8 cellular contexts compared by ENCODE assay signal in genomic region chr17:36544320-36545092, GRCh38. TPM values are rescaled to one million over a fixed set of nuclear protein-coding genes. Genes with fewer than 3 reads are reported as not detected.
DNase-seq lines count a peak whose midpoint lies in the region; ATAC-seq and TF ChIP-seq lines count a peak whose summit lies in the region.

Gene GGNBP2, plus strand, starts transcription at chr17:36544919. Its CDS starts 806 bp downstream, at chr17:36545725.

- peak within 1 kb of the TSS; percentile 98 for H2AK9ac ChIP-seq in IMR-90 (replicated peaks; ENCODE audit: low read depth, low read length, poor library complexity)

- H3K23ac ChIP-seq in IMR-90 (ENCODE audit: low read depth, low read length): peak within 1 kb of the TSS; percentile 95

- ATAC-seq in GM21526 (IDR thresholded peaks at IDR 0.05; ENCODE audit: low FRiP score, unreplicated experiment) (peak; percentile 47), IMR-90 (ENCODE audit: low read depth) (peak; percentile 77)

- CTCF ChIA-PET in Calu3 (lab: Charles Lee): interaction anchor here (0.5 to 4.3 kb wide), 10 partner anchors 9 to 957 kb away, joined by 3 to 58 read pairs (median 5); partner anchors contain the start of genes MRM1, MYO19 and PIGW
- CTCF ChIA-PET in IMR-90 (lab: Yijun Ruan, JAX): interaction anchor here (0.6 kb wide), 1 partner anchor 1287 kb away, joined by 8 read pairs; no protein-coding TSS in a partner anchor

- dilution Hi-C loops in IMR-90 (cut with HindIII; ENCODE audit: low sequenced_read_pairs, unreplicated experiment): no loop called here

- H4K5ac ChIP-seq in IMR-90 (ENCODE audit: low read depth, low read length): peak within 1 kb of the TSS; percentile 80

- H4K20me1 ChIP-seq in IMR-90 (ENCODE audit: insufficient read depth, low read length) (peaks cover 40% of the 10 kb centered on the region), OCI-LY3 (ENCODE audit: insufficient read depth, low read length) (peaks cover 31% of the 10 kb centered on the region)

- peaks cover 59% of the 10 kb centered on the region for H3K79me2 ChIP-seq in OCI-LY3 (ENCODE audit: low read length)

- peak within 1 kb of the TSS; percentile 96 for H3K14ac ChIP-seq in IMR-90 (replicated peaks; ENCODE audit: low read depth, low read length)

- BruUV-seq in Calu3 (replicated peaks; lab: Mats Ljungman, UMichigan): TSS peak; percentile 73
- TSS peak; percentile 39 for BruUV-seq in IMR-90 (replicated peaks; lab: Mats Ljungman, UMichigan)

- H3K4ac ChIP-seq in IMR-90 (ENCODE audit: low read depth, low read length): peak within 1 kb of the TSS; percentile 98

- H4K91ac ChIP-seq in IMR-90 (ENCODE audit: insufficient read depth, low read depth, low read length): peak within 1 kb of the TSS; percentile 97

- H3K9me3 Mint-ChIP-seq in Calu3 (ENCODE audit: low read depth, unreplicated experiment) (no peaks in the 10 kb centered on the region), endothelial cell (ENCODE audit: unreplicated experiment) (no peaks in the 10 kb centered on the region)

- peak within 1 kb of the TSS; percentile 95 for H3K18ac ChIP-seq in IMR-90 (ENCODE audit: low read depth, low read length)

- peak within 1 kb of the TSS; percentile 92 for H3K56ac ChIP-seq in IMR-90 (ENCODE audit: extremely low read depth, insufficient read depth, low read length)

- TF ChIP-seq RAD21 in IMR-90 (IDR thresholded peaks at IDR 0.05; ENCODE audit: low read length): no peak

- no peaks in the 10 kb centered on the region for H3K9me1 ChIP-seq in IMR-90 (ENCODE audit: insufficient read depth, low read length)

- H3K9me3 ChIP-seq in IMR-90 (ENCODE audit: control insufficient read depth, insufficient read depth, low read length) (no peaks in the 10 kb centered on the region), OCI-LY3 (ENCODE audit: insufficient read depth, low read length) (no peaks in the 10 kb centered on the region)

- peak within 1 kb of the TSS; percentile 35 for H2BK120ac ChIP-seq in IMR-90 (ENCODE audit: low read depth, low read length)

- peak; percentile 95 for TF ChIP-seq POLR2A in IMR-90 (IDR thresholded peaks at IDR 0.05; ENCODE audit: low read depth, low read length)

- H3K27ac ChIP-seq in IMR-90 (ENCODE audit: insufficient read depth, low read length) (peak within 1 kb of the TSS; percentile 98), OCI-LY3 (ENCODE audit: low read length) (peak within 1 kb of the TSS; percentile 92)

- H3K4me3 Mint-ChIP-seq in Calu3 (ENCODE audit: low read depth, unreplicated experiment) (peak within 1 kb of the TSS; percentile 97), endothelial cell (ENCODE audit: unreplicated experiment) (peak within 1 kb of the TSS; percentile 98)

- DNase-seq in Calu3 (peak; percentile 100), IMR-90 (peak; percentile 92), endothelial cell (ENCODE audit: low spot score) (peak; percentile 95), midbrain (lab: John Stamatoyannopoulos, UW) (peak; percentile 88)
- peak; percentile 93 for DNase-seq in activated CD8-positive, alpha-beta memory T cell treated with anti-CD3 and anti-CD28 coated beads, Interleukin-2, amount 50 U/mL, for 48 hours
- peak; percentile 77 to 81 for DNase-seq in stimulated activated CD8-positive, alpha-beta memory T cell treated with anti-CD3 and anti-CD28 coated beads, Interleukin-15, amount 100 ng/mL, for 4 hours (ENCODE audit: low read depth in 2 of 2)

- H2BK20ac ChIP-seq in IMR-90 (ENCODE audit: low read depth, low read length): no peak within 1 kb of the TSS

- H3K79me1 ChIP-seq in IMR-90 (ENCODE audit: low read depth in 1 of 2, low read length in 2 of 2): peaks cover 16 to 31% of the 10 kb centered on the region in 2 experiments; a peak in 3 of 4 replicates

- peak within 1 kb of the TSS; percentile 95 for H3K27ac Mint-ChIP-seq in Calu3 (ENCODE audit: unreplicated experiment)
- H3K27ac Mint-ChIP-seq in endothelial cell (ENCODE audit: unreplicated experiment): peak within 1 kb of the TSS; percentile 97

- H3K4me3 ChIP-seq in IMR-90 (ENCODE audit: insufficient read depth, low read depth, low read length): peak within 1 kb of the TSS; percentile 97
- peak within 1 kb of the TSS; percentile 97 for H3K4me3 ChIP-seq in OCI-LY3 (ENCODE audit: low read length)

- H3K9ac ChIP-seq in IMR-90 (ENCODE audit: low read depth, low read length) (peak within 1 kb of the TSS; percentile 97), OCI-LY3 (ENCODE audit: low read length) (peak within 1 kb of the TSS; percentile 99)

- no peaks in the 10 kb centered on the region for H3K27me3 ChIP-seq in IMR-90 (ENCODE audit: control insufficient read depth, insufficient read depth, low read length)
- no peaks in the 10 kb centered on the region for H3K27me3 ChIP-seq in OCI-LY3 (ENCODE audit: low read depth, low read length)

- in situ Hi-C loops in IMR-90 (cut with MboI; ENCODE audit: low sequenced_read_pairs): no loop called here

- H3K4me1 Mint-ChIP-seq in Calu3 (ENCODE audit: low read depth, unreplicated experiment): peaks cover 22% of the 10 kb centered on the region
- peaks cover 16% of the 10 kb centered on the region for H3K4me1 Mint-ChIP-seq in endothelial cell (ENCODE audit: unreplicated experiment)

- H3K36me3 Mint-ChIP-seq in Calu3 (ENCODE audit: insufficient read depth, unreplicated experiment) (peaks cover 85% of the 10 kb centered on the region), endothelial cell (ENCODE audit: low read depth, unreplicated experiment) (peaks cover 7% of the 10 kb centered on the region)

- H3K27me3 Mint-ChIP-seq in Calu3 (ENCODE audit: unreplicated experiment) (no peaks in the 10 kb centered on the region), endothelial cell (ENCODE audit: unreplicated experiment) (peaks cover 10% of the 10 kb centered on the region)

- POLR2A ChIA-PET in IMR-90 (lab: Charles Lee; ENCODE audit: unreplicated experiment): interaction anchor here (0.5 to 0.6 kb wide), 3 partner anchors 26 to 428 kb away, joined by 4 to 9 read pairs (median 5); no protein-coding TSS in a partner anchor

- no peak within 1 kb of the TSS for H2BK15ac ChIP-seq in IMR-90 (ENCODE audit: low read depth, low read length)

- WGBS in IMR-90 (ENCODE audit: extremely low coverage in 2 of 2, insufficient read length in 1 of 2), 2 experiments: 0% methylated on average over 4 of the region's 72 CpGs; no CpG with 5 or more reads in 1 of the 2 experiments

- H2BK5ac ChIP-seq in IMR-90 (ENCODE audit: low read depth, low read length, poor library complexity, severe bottlenecking): peak within 1 kb of the TSS; percentile 94

- H2AK5ac ChIP-seq in IMR-90 (ENCODE audit: low read depth, low read length): peak within 1 kb of the TSS; percentile 97

- H3K4me1 ChIP-seq in IMR-90 (ENCODE audit: control insufficient read depth, insufficient read depth, low read length) (no peaks in the 10 kb centered on the region; the same call in 1 of the 2 replicates), OCI-LY3 (ENCODE audit: low read length) (peaks cover 20% of the 10 kb centered on the region)

- H3K36me3 ChIP-seq in IMR-90 (ENCODE audit: control insufficient read depth, insufficient read depth, low read length) (peaks cover 2% of the 10 kb centered on the region; the same call in 1 of the 2 replicates), OCI-LY3 (replicated peaks; ENCODE audit: low read depth, low read length) (peaks cover 16% of the 10 kb centered on the region)

- H4K8ac ChIP-seq in IMR-90 (ENCODE audit: low read depth in 2 of 2, low read length in 2 of 2): peak within 1 kb of the TSS; percentile 88 to 93

- H3K4me2 ChIP-seq in IMR-90 (ENCODE audit: low read depth, low read length) (peak within 1 kb of the TSS; percentile 98), OCI-LY3 (ENCODE audit: low read length) (peak within 1 kb of the TSS; percentile 92)

- intact Hi-C loops in Calu3 (cut with micrococcal nuclease; ENCODE audit: unreplicated experiment): loop anchor here (1.0 to 5.0 kb wide), 2 partner anchors 8 to 693 kb away; no protein-coding TSS in a partner anchor
- intact Hi-C loops in IMR-90 (cut with micrococcal nuclease): loop anchor here (1.0 kb wide), 1 partner anchor 9 kb away; no protein-coding TSS in a partner anchor

- H2AFZ ChIP-seq in IMR-90 (replicated peaks; ENCODE audit: low read length, poor library complexity) (peak within 1 kb of the TSS; percentile 99), OCI-LY3 (ENCODE audit: low read depth, low read length) (peak within 1 kb of the TSS; percentile 97)

- no peak for TF ChIP-seq CTCF in Calu3 (IDR thresholded peaks at IDR 0.05; ENCODE audit: unreplicated experiment)
- no peak for TF ChIP-seq CTCF in IMR-90 (conservative IDR thresholded peaks at IDR 0.05; ENCODE audit: low read depth, low read length)
- TF ChIP-seq CTCF in OCI-LY3 (IDR thresholded peaks at IDR 0.05; ENCODE audit: low read depth, low read length): no peak
- TF ChIP-seq CTCF in endothelial cell (IDR thresholded peaks at IDR 0.05; ENCODE audit: unreplicated experiment): no peak

TF ChIP-seq in IMR-90, 13 proteins besides CTCF, POLR2A, EP300 and RAD21 (continues in another document):
- TF ChIP-seq BHLHE40 (IDR thresholded peaks at IDR 0.05; ENCODE audit: low read depth, low read length) (no peak), RFX5 (IDR thresholded peaks at IDR 0.05; ENCODE audit: low read depth, low read length) (no peak), MAZ (IDR thresholded peaks at IDR 0.05; ENCODE audit: borderline replicate concordance, low read depth, low read length) (peak; percentile 88), SMC3 (IDR thresholded peaks at IDR 0.05; ENCODE audit: low read depth, low read length) (no peak)
- TF ChIP-seq, protein P1, sequence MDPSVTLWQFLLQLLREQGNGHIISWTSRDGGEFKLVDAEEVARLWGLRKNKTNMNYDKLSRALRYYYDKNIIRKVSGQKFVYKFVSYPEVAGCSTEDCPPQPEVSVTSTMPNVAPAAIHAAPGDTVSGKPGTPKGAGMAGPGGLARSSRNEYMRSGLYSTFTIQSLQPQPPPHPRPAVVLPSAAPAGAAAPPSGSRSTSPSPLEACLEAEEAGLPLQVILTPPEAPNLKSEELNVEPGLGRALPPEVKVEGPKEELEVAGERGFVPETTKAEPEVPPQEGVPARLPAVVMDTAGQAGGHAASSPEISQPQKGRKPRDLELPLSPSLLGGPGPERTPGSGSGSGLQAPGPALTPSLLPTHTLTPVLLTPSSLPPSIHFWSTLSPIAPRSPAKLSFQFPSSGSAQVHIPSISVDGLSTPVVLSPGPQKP (IDR thresholded peaks at IDR 0.05; ENCODE audit: borderline replicate concordance, low read depth, low read length): no peak
- TF ChIP-seq, protein P2, sequence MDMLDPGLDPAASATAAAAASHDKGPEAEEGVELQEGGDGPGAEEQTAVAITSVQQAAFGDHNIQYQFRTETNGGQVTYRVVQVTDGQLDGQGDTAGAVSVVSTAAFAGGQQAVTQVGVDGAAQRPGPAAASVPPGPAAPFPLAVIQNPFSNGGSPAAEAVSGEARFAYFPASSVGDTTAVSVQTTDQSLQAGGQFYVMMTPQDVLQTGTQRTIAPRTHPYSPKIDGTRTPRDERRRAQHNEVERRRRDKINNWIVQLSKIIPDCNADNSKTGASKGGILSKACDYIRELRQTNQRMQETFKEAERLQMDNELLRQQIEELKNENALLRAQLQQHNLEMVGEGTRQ (IDR thresholded peaks at IDR 0.05; ENCODE audit: low read depth, low read length): no peak

RNA-seq across cellular contexts. Expression of gene GGNBP2, which starts in this region (rescaled TPM):
- total RNA-seq in Calu3 (2022) (266 and 274 TPM in 2 replicates), IMR-90 (2012; rRNA removed) (40.7 and 44.2 TPM in 2 replicates), endothelial cell (ENCODE audit: unreplicated experiment) (84.4 TPM)
- polyA plus RNA-seq in IMR-90 (2012; rRNA removed): 47.7 and 56.2 TPM in 2 replicates
- 44.9 and 50.5 TPM in 2 replicates for polyA plus RNA-seq in IMR-90 (2012; cell fraction: cytosol; rRNA removed)
- polyA plus RNA-seq in IMR-90 (2012; cell fraction: nucleus; rRNA removed; ENCODE audit: low replicate concordance): 88.1 and 211 TPM in 2 replicates

Comparison
In these comparisons a context has a peak if more than half of its experiments do, and no peak if none do; other contexts are left out.
1. Peak in every context shown above with its lines: DNase-seq, ATAC-seq, H3K4me3 ChIP-seq and H3K27ac ChIP-seq.